1 cellular context compared by ENCODE assay signal in the genomic region with DNA sequence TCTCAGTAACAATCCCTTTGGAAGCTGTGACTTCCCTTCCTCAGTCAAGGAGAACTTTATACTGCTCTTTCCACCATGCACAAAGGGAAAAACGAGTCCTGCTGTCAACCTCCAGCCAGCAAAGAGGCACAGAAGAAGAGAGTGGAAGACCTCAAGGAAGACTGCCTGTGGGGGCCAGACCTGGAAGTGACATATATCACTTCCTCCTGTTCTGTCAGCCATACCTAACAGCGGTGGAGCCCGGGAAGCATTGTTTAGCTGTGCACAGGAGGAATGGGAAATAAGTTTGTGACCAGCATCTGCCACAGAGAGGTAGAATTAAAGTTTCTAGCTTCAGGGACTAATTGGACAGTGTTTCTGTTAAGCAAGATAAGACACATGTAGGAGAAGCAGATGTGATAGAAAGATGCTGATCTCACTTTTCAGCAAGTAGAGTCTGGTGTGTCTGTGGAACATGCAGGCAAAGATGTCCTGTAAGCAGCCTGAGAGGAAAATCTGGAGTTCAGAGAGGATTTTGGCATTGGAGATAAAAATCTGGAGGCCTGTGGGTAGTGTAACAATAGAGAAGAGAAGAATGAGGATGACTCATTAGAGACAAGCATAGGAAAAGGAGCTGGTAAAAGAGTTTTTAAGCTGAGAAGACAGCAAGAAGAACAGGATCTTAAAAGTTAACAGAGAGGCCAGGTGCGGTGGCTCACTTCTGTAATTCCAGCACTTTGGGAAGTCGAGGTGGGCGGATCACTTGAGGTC.
TF ChIP-seq lines count a peak whose summit lies in the region.

No MANE protein-coding gene starts in this region.

TF ChIP-seq in GM23338, 12 proteins besides CTCF, POLR2A, EP300 and RAD21 (continued from another document):
- TF ChIP-seq, protein P1, sequence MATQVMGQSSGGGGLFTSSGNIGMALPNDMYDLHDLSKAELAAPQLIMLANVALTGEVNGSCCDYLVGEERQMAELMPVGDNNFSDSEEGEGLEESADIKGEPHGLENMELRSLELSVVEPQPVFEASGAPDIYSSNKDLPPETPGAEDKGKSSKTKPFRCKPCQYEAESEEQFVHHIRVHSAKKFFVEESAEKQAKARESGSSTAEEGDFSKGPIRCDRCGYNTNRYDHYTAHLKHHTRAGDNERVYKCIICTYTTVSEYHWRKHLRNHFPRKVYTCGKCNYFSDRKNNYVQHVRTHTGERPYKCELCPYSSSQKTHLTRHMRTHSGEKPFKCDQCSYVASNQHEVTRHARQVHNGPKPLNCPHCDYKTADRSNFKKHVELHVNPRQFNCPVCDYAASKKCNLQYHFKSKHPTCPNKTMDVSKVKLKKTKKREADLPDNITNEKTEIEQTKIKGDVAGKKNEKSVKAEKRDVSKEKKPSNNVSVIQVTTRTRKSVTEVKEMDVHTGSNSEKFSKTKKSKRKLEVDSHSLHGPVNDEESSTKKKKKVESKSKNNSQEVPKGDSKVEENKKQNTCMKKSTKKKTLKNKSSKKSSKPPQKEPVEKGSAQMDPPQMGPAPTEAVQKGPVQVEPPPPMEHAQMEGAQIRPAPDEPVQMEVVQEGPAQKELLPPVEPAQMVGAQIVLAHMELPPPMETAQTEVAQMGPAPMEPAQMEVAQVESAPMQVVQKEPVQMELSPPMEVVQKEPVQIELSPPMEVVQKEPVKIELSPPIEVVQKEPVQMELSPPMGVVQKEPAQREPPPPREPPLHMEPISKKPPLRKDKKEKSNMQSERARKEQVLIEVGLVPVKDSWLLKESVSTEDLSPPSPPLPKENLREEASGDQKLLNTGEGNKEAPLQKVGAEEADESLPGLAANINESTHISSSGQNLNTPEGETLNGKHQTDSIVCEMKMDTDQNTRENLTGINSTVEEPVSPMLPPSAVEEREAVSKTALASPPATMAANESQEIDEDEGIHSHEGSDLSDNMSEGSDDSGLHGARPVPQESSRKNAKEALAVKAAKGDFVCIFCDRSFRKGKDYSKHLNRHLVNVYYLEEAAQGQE (IDR thresholded peaks at IDR 0.05; ENCODE audit: unreplicated experiment), result no peak
- TF ChIP-seq, protein P2, sequence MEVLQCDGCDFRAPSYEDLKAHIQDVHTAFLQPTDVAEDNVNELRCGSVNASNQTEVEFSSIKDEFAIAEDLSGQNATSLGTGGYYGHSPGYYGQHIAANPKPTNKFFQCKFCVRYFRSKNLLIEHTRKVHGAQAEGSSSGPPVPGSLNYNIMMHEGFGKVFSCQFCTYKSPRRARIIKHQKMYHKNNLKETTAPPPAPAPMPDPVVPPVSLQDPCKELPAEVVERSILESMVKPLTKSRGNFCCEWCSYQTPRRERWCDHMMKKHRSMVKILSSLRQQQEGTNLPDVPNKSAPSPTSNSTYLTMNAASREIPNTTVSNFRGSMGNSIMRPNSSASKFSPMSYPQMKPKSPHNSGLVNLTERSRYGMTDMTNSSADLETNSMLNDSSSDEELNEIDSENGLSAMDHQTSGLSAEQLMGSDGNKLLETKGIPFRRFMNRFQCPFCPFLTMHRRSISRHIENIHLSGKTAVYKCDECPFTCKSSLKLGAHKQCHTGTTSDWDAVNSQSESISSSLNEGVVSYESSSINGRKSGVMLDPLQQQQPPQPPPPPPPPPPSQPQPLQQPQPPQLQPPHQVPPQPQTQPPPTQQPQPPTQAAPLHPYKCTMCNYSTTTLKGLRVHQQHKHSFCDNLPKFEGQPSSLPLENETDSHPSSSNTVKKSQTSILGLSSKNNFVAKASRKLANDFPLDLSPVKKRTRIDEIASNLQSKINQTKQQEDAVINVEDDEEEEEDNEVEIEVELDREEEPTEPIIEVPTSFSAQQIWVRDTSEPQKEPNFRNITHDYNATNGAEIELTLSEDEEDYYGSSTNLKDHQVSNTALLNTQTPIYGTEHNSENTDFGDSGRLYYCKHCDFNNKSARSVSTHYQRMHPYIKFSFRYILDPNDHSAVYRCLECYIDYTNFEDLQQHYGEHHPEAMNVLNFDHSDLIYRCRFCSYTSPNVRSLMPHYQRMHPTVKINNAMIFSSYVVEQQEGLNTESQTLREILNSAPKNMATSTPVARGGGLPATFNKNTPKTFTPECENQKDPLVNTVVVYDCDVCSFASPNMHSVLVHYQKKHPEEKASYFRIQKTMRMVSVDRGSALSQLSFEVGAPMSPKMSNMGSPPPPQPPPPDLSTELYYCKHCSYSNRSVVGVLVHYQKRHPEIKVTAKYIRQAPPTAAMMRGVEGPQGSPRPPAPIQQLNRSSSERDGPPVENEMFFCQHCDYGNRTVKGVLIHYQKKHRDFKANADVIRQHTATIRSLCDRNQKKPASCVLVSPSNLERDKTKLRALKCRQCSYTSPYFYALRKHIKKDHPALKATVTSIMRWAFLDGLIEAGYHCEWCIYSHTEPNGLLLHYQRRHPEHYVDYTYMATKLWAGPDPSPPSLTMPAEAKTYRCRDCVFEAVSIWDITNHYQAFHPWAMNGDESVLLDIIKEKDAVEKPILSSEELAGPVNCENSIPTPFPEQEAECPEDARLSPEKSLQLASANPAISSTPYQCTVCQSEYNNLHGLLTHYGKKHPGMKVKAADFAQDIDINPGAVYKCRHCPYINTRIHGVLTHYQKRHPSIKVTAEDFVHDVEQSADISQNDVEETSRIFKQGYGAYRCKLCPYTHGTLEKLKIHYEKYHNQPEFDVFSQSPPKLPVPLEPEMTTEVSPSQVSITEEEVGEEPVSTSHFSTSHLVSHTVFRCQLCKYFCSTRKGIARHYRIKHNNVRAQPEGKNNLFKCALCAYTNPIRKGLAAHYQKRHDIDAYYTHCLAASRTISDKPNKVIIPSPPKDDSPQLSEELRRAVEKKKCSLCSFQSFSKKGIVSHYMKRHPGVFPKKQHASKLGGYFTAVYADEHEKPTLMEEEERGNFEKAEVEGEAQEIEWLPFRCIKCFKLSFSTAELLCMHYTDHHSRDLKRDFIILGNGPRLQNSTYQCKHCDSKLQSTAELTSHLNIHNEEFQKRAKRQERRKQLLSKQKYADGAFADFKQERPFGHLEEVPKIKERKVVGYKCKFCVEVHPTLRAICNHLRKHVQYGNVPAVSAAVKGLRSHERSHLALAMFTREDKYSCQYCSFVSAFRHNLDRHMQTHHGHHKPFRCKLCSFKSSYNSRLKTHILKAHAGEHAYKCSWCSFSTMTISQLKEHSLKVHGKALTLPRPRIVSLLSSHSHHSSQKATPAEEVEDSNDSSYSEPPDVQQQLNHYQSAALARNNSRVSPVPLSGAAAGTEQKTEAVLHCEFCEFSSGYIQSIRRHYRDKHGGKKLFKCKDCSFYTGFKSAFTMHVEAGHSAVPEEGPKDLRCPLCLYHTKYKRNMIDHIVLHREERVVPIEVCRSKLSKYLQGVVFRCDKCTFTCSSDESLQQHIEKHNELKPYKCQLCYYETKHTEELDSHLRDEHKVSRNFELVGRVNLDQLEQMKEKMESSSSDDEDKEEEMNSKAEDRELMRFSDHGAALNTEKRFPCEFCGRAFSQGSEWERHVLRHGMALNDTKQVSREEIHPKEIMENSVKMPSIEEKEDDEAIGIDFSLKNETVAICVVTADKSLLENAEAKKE (CRISPR knock-in tag; IDR thresholded peaks at IDR 0.05), result no peak
- TF ChIP-seq ZNF331 (CRISPR knock-in tag; IDR thresholded peaks at IDR 0.05; ENCODE audit: low read depth), result no peak
- no peak for TF ChIP-seq POLR2AphosphoS5 (IDR thresholded peaks at IDR 0.05; ENCODE audit: low read depth)
- no peak for TF ChIP-seq CREB1 (CRISPR knock-in tag; IDR thresholded peaks at IDR 0.05; ENCODE audit: low read depth)
- no peak for TF ChIP-seq NANOG (IDR thresholded peaks at IDR 0.05; ENCODE audit: borderline replicate concordance)
- TF ChIP-seq STAT1 (IDR thresholded peaks at IDR 0.05; ENCODE audit: unreplicated experiment), result no peak
TF ChIP-seq in GM23338: peak in this region for 0.
